25 cellular contexts compared by ENCODE assay signal in the genomic region with DNA sequence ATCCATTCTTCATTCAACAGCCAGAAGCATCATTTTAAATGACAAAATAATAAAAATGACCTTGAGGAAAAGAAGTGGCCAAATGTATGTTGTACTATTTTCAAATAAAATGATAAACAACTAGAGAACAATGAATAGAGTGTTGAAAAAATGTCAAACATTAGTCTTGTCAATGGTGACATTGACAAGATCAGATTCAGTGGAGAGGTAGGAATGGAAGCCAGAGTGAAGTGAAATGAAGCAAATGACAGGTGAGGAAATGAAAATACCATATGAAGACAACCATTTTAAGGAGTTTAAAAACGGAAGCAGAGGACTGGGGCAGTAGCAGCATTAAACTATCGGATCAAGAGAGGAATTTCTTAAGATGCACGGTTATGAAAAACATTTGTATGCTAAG.
"Had no signal": no experiment of that assay in that cellular context is flagged by ENCODE, and none has a peak within 500 bp of the region (broad histone marks: within the 10 kb centered on the region; RNA-seq: fewer than 3 reads in every experiment).

No MANE protein-coding gene starts in this region.

- H3K4me1 ChIP-seq: stomach, suprapubic skin, testis, thyroid gland, tibial artery, tibial nerve, transverse colon, upper lobe of left lung, upper lobe of right lung, uterus, vagina had no signal

- H3K27me3 ChIP-seq: stomach, suprapubic skin, testis, thyroid gland, tibial artery, tibial nerve, transverse colon, upper lobe of left lung, upper lobe of right lung, uterus, vagina had no signal

- H3K4me3 ChIP-seq: stomach, suprapubic skin, testis, thoracic aorta, thyroid gland, tibial artery, tibial nerve, transverse colon, upper lobe of left lung, upper lobe of right lung, uterus, vagina had no signal

- H3K27ac ChIP-seq: stomach, suprapubic skin, testis, thoracic aorta, thyroid gland, tibial artery, tibial nerve, transverse colon, upper lobe of left lung, upper lobe of right lung, uterus, vagina had no signal

- FAIRE-seq: urothelium cell line had no signal

- H3K36me3 ChIP-seq: stomach, suprapubic skin, thoracic aorta, thyroid gland, tibial artery, tibial nerve, transverse colon, upper lobe of left lung, upper lobe of right lung, uterus, vagina had no signal

- H3K9me3 ChIP-seq: stomach, suprapubic skin, testis, thoracic aorta, thyroid gland, tibial artery, tibial nerve, transverse colon, upper lobe of left lung, upper lobe of right lung, uterus, vagina had no signal

- DNase-seq: stimulated activated CD4-positive, alpha-beta T cell treated with anti-CD3 and anti-CD28 coated beads, Interleukin-2, amount 100 ng/mL, for 48 hours; stimulated activated CD4-positive, alpha-beta T cell treated with anti-CD3 and anti-CD28 coated beads, Interleukin-4, amount 100 ng/mL, for 1 hour; stimulated activated CD4-positive, alpha-beta T cell treated with anti-CD3 and anti-CD28 coated beads, Interleukin-4, amount 100 ng/mL, for 24 hours; stimulated activated CD4-positive, alpha-beta T cell treated with anti-CD3 and anti-CD28 coated beads, Interleukin-4, amount 100 ng/mL, for 4 hours; stimulated activated CD8-positive, alpha-beta memory T cell treated with anti-CD3 and anti-CD28 coated beads, Interleukin-4, amount 100 ng/mL, for 48 hours; stimulated activated naive B cell treated with anti-CD40 and anti-IgM and Interleukin-4, amounts not matched to agents 10 μg/mL and 1 μg/mL and 100 μg/mL, for 72 hours; stimulated activated naive CD4-positive, alpha-beta T cell; stimulated activated naive CD4-positive, alpha-beta T cell treated with Interleukin-2 at 50 U/mL for 16 hours; stimulated activated naive CD8-positive, alpha-beta T cell treated with anti-CD3 and anti-CD28 coated beads, Interleukin-15, amount 100 ng/mL, for 72 hours; stimulated activated naive CD8-positive, alpha-beta T cell treated with anti-CD3 and anti-CD28 coated beads, Interleukin-15, Interleukin-2, amounts not matched to agents 100 U/mL and 50 U/mL, for 24 hours; stomach; substantia nigra; testis; thyroid gland; tibial artery; transverse colon; trophoblast cell; upper lobe of left lung; upper lobe of right lung; uterus had no signal
